1 cellular context compared by ENCODE assay signal in genomic region chr1:31881698-31882000, GRCh38.
TF ChIP-seq lines count a peak whose summit lies in the region.

No MANE protein-coding gene starts in this region.

TF ChIP-seq in HepG2, 621 proteins besides CTCF, POLR2A, EP300 and RAD21 (continued from another document):
- TF ChIP-seq, protein P1, sequence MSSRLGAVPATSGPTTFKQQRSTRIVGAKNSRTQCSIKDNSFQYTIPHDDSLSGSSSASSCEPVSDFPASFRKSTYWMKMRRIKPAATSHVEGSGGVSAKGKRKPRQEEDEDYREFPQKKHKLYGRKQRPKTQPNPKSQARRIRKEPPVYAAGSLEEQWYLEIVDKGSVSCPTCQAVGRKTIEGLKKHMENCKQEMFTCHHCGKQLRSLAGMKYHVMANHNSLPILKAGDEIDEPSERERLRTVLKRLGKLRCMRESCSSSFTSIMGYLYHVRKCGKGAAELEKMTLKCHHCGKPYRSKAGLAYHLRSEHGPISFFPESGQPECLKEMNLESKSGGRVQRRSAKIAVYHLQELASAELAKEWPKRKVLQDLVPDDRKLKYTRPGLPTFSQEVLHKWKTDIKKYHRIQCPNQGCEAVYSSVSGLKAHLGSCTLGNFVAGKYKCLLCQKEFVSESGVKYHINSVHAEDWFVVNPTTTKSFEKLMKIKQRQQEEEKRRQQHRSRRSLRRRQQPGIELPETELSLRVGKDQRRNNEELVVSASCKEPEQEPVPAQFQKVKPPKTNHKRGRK (CRISPR knock-in tag; IDR thresholded peaks at IDR 0.05): no peak
- TF ChIP-seq NR3C1 (CRISPR knock-in tag; IDR thresholded peaks at IDR 0.05) (no peak), RFXANK (CRISPR knock-in tag; IDR thresholded peaks at IDR 0.05) (no peak), MIER3 (CRISPR knock-in tag; IDR thresholded peaks at IDR 0.05; ENCODE audit: borderline replicate concordance) (peak; percentile 30; the same call in 1 of the 2 replicates), RXRB (CRISPR knock-in tag; IDR thresholded peaks at IDR 0.05; ENCODE audit: borderline replicate concordance) (peak; percentile 27; the same call in 1 of the 2 replicates), ZSCAN12 (CRISPR knock-in tag; IDR thresholded peaks at IDR 0.05) (no peak), ZNF335 (CRISPR knock-in tag; IDR thresholded peaks at IDR 0.05) (no peak), SIX1 (CRISPR knock-in tag; IDR thresholded peaks at IDR 0.05; ENCODE audit: borderline replicate concordance) (no peak), DMAP1 (CRISPR knock-in tag; IDR thresholded peaks at IDR 0.05) (no peak), ZNF350 (CRISPR knock-in tag; IDR thresholded peaks at IDR 0.05; ENCODE audit: borderline replicate concordance, low read depth) (peak; percentile 55), ZC3H4 (CRISPR knock-in tag; IDR thresholded peaks at IDR 0.05; ENCODE audit: borderline replicate concordance) (no peak), NFYB (CRISPR knock-in tag; IDR thresholded peaks at IDR 0.05) (no peak), KLF13 (CRISPR knock-in tag; IDR thresholded peaks at IDR 0.05) (no peak), NONO (IDR thresholded peaks at IDR 0.05) (no peak), NONO (CRISPR knock-in tag; conservative IDR thresholded peaks at IDR 0.05) (no peak), POLR2G (IDR thresholded peaks at IDR 0.05; ENCODE audit: low read depth, low read length) (no peak), CENPX (CRISPR knock-in tag; IDR thresholded peaks at IDR 0.05) (no peak), ZNF282 (IDR thresholded peaks at IDR 0.05; ENCODE audit: partially characterized antibody) (no peak), ZNF501 (CRISPR knock-in tag; IDR thresholded peaks at IDR 0.05) (no peak), ZNF20 (CRISPR knock-in tag; IDR thresholded peaks at IDR 0.05) (no peak), ZBTB38 (CRISPR knock-in tag; IDR thresholded peaks at IDR 0.05) (peak; percentile 63; the same call in 1 of the 2 replicates), RARA (CRISPR knock-in tag; IDR thresholded peaks at IDR 0.05) (peak; percentile 54; the same call in 1 of the 2 replicates), ZNF770 (CRISPR knock-in tag; IDR thresholded peaks at IDR 0.05) (no peak), ZNF674 (CRISPR knock-in tag; IDR thresholded peaks at IDR 0.05; ENCODE audit: low read depth) (no peak), ZNF432 (CRISPR knock-in tag; IDR thresholded peaks at IDR 0.05; ENCODE audit: borderline replicate concordance) (no peak), FOXO4 (CRISPR knock-in tag; conservative IDR thresholded peaks at IDR 0.05) (no peak), MTA3 (CRISPR knock-in tag; IDR thresholded peaks at IDR 0.05) (no peak), ZNF138 (CRISPR knock-in tag; IDR thresholded peaks at IDR 0.05; ENCODE audit: low read depth) (no peak), SKIL (CRISPR knock-in tag; IDR thresholded peaks at IDR 0.05; ENCODE audit: borderline replicate concordance) (no peak), NAIF1 (CRISPR knock-in tag; IDR thresholded peaks at IDR 0.05; ENCODE audit: borderline replicate concordance) (no peak), U2AF2 (IDR thresholded peaks at IDR 0.05; ENCODE audit: low read depth, low read length) (no peak), EHMT2 (IDR thresholded peaks at IDR 0.05; ENCODE audit: borderline replicate concordance, low read depth, low read length) (no peak), ZNF121 (CRISPR knock-in tag; IDR thresholded peaks at IDR 0.05) (no peak), ZNF816 (CRISPR knock-in tag; IDR thresholded peaks at IDR 0.05; ENCODE audit: borderline replicate concordance) (no peak), ZNF205 (CRISPR knock-in tag; IDR thresholded peaks at IDR 0.05) (no peak), FOXC1 (CRISPR knock-in tag; IDR thresholded peaks at IDR 0.05; ENCODE audit: borderline replicate concordance) (no peak), SALL1 (CRISPR knock-in tag; IDR thresholded peaks at IDR 0.05) (peak; percentile 87), CSRNP1 (CRISPR knock-in tag; IDR thresholded peaks at IDR 0.05) (no peak), ZFP62 (CRISPR knock-in tag; IDR thresholded peaks at IDR 0.05) (no peak)
- TF ChIP-seq, protein P2, sequence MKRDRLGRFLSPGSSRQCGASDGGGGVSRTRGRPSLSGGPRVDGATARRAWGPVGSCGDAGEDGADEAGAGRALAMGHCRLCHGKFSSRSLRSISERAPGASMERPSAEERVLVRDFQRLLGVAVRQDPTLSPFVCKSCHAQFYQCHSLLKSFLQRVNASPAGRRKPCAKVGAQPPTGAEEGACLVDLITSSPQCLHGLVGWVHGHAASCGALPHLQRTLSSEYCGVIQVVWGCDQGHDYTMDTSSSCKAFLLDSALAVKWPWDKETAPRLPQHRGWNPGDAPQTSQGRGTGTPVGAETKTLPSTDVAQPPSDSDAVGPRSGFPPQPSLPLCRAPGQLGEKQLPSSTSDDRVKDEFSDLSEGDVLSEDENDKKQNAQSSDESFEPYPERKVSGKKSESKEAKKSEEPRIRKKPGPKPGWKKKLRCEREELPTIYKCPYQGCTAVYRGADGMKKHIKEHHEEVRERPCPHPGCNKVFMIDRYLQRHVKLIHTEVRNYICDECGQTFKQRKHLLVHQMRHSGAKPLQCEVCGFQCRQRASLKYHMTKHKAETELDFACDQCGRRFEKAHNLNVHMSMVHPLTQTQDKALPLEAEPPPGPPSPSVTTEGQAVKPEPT (CRISPR knock-in tag; IDR thresholded peaks at IDR 0.05; ENCODE audit: low read depth): no peak
- TF ChIP-seq, protein P3, sequence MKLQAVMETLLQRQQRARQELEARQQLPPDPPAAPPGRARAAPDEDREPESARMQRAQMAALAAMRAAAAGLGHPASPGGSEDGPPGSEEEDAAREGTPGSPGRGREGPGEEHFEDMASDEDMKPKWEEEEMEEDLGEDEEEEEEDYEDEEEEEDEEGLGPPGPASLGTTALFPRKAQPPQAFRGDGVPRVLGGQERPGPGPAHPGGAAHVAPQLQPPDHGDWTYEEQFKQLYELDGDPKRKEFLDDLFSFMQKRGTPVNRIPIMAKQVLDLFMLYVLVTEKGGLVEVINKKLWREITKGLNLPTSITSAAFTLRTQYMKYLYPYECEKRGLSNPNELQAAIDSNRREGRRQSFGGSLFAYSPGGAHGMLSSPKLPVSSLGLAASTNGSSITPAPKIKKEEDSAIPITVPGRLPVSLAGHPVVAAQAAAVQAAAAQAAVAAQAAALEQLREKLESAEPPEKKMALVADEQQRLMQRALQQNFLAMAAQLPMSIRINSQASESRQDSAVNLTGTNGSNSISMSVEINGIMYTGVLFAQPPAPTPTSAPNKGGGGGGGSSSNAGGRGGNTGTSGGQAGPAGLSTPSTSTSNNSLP (IDR thresholded peaks at IDR 0.05; ENCODE audit: low read depth, low read length): 0 out of 2 replicates have a peak, but pooled peaks have one; percentile 45
- TF ChIP-seq, protein P4, sequence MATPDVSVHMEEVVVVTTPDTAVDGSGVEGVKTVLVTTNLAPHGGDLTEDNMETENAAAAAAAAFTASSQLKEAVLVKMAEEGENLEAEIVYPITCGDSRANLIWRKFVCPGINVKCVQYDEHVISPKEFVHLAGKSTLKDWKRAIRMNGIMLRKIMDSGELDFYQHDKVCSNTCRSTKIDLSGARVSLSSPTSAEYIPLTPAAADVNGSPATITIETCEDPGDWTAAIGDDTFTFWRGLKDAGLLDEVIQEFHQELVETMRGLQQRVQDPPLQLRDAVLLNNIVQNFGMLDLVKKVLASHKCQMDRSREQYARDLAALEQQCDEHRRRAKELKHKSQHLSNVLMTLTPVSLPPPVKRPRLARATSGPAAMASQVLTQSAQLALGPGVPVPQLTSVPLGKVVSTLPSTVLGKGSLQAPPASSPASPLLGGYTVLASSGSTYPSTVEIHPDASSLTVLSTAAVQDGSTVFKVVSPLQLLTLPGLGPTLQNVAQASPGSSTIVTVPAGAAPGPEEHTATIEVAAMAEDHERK (CRISPR knock-in tag; IDR thresholded peaks at IDR 0.05; ENCODE audit: low read depth): no peak
- TF ChIP-seq, protein P5, sequence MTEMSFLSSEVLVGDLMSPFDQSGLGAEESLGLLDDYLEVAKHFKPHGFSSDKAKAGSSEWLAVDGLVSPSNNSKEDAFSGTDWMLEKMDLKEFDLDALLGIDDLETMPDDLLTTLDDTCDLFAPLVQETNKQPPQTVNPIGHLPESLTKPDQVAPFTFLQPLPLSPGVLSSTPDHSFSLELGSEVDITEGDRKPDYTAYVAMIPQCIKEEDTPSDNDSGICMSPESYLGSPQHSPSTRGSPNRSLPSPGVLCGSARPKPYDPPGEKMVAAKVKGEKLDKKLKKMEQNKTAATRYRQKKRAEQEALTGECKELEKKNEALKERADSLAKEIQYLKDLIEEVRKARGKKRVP (CRISPR knock-in tag; IDR thresholded peaks at IDR 0.05): no peak
- TF ChIP-seq, protein P6, sequence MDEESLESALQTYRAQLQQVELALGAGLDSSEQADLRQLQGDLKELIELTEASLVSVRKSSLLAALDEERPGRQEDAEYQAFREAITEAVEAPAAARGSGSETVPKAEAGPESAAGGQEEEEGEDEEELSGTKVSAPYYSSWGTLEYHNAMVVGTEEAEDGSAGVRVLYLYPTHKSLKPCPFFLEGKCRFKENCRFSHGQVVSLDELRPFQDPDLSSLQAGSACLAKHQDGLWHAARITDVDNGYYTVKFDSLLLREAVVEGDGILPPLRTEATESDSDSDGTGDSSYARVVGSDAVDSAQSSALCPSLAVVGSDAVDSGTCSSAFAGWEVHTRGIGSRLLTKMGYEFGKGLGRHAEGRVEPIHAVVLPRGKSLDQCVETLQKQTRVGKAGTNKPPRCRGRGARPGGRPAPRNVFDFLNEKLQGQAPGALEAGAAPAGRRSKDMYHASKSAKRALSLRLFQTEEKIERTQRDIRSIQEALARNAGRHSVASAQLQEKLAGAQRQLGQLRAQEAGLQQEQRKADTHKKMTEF (CRISPR knock-in tag; IDR thresholded peaks at IDR 0.05): no peak
